ENCODE assay signal across 16 cellular contexts in the genomic region with DNA sequence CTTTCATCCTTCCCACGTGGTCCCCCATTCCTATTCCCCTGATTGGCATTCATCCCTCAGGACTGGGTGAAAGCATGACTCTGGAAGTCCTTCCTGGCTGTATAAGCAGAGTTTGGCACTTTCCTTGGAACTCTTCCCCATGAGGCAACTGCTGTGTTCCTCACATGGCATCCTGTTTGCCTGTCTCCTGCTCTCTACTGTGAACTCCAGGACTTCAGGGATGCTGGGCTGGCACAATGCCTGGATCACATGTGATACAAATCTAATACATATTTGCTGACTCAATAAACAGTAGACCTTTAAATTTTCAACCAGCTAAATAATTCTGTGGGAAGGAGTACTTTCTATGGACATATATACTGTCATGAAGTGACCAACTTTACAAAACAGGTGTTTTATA. TPM values are rescaled to one million over a fixed set of nuclear protein-coding genes. Genes with fewer than 3 reads are reported as not detected.
A peak's percentile ranks its signal among the peaks of the same experiment; 100 is the strongest.
DNase-seq lines count a peak whose midpoint lies in the region; FAIRE-seq and TF ChIP-seq lines count a peak whose summit lies in the region.
"Had no signal": no experiment of that assay in that cellular context is flagged by ENCODE, and none has a peak within 500 bp of the region (broad histone marks: within the 10 kb centered on the region; RNA-seq: fewer than 3 reads in every experiment).

No MANE protein-coding gene starts in this region.

- no peak overlapping the region for H3K27ac ChIP-seq in prostate gland
- H3K27ac ChIP-seq: ovary had no signal

- no peaks in the 10 kb centered on the region for H3K36me3 Mint-ChIP-seq in glutamatergic neuron (ENCODE audit: unreplicated experiment)
- H3K36me3 Mint-ChIP-seq: memory B cell had no signal

- no peak for TF ChIP-seq POLR2A in prostate gland (IDR thresholded peaks at IDR 0.05)

- H3K27me3 ChIP-seq in prostate gland (replicated peaks; ENCODE audit: insufficient read depth), result no peaks in the 10 kb centered on the region
- H3K27me3 ChIP-seq in BE2C, result no peaks in the 10 kb centered on the region
- H3K27me3 ChIP-seq: ovary had no signal

- no peak for FAIRE-seq in D721Med (lab: Jason Lieb, UNC)

- no peaks in the 10 kb centered on the region for H3K4me1 Mint-ChIP-seq in glutamatergic neuron (ENCODE audit: low read depth, unreplicated experiment)

- DNase-seq in EH (ENCODE audit: low read depth), result peak; percentile 82
- DNase-seq in epithelial cell of esophagus (ENCODE audit: low read depth), result peak; percentile 14
- peak; percentile 69 for DNase-seq in prostate gland (ENCODE audit: low spot score)
- DNase-seq in glutamatergic neuron, result no peak
- DNase-seq in D721Med (ENCODE audit: insufficient read length, low spot score), result no peak
- no peak for DNase-seq in BE2C
- DNase-seq in activated gamma-delta T cell (lab: John Stamatoyannopoulos, UW), result no peak
- DNase-seq: activated CD4-positive, CD25-positive, alpha-beta regulatory T cell; activated naive CD8-positive, alpha-beta T cell treated with anti-CD3 and anti-CD28 coated beads, Interleukin-2, amount 50 U/mL, for 24 hours; CD4-positive, alpha-beta memory T cell; effector CD4-positive, alpha-beta T cell; NCI-H1048; ovary; stimulated activated naive CD4-positive, alpha-beta T cell treated with Interleukin-2 at 50 U/mL for 16 hours had no signal

- peaks cover 1% of the 10 kb centered on the region for H3K9me3 Mint-ChIP-seq in glutamatergic neuron (ENCODE audit: unreplicated experiment)
- H3K9me3 Mint-ChIP-seq: activated naive CD8-positive, alpha-beta T cell treated with anti-CD3 and anti-CD28 coated beads, Interleukin-2, amount 50 U/mL, for 24 hours; CD4-positive, alpha-beta memory T cell; memory B cell had no signal

- no peaks in the 10 kb centered on the region for H3K27me3 Mint-ChIP-seq in glutamatergic neuron (ENCODE audit: unreplicated experiment)
- H3K27me3 Mint-ChIP-seq: activated naive CD8-positive, alpha-beta T cell treated with anti-CD3 and anti-CD28 coated beads, Interleukin-2, amount 50 U/mL, for 24 hours; CD4-positive, alpha-beta memory T cell; memory B cell had no signal

- H3K9me3 ChIP-seq in prostate gland (no peaks in the 10 kb centered on the region), BE2C (no peaks in the 10 kb centered on the region)
- H3K9me3 ChIP-seq: ovary had no signal

- no peak overlapping the region for H3K4me3 Mint-ChIP-seq in glutamatergic neuron (ENCODE audit: unreplicated experiment)
- H3K4me3 Mint-ChIP-seq: activated naive CD8-positive, alpha-beta T cell treated with anti-CD3 and anti-CD28 coated beads, Interleukin-2, amount 50 U/mL, for 24 hours; CD4-positive, alpha-beta memory T cell; memory B cell had no signal

- TF ChIP-seq CTCF in epithelial cell of esophagus (IDR thresholded peaks at IDR 0.05; ENCODE audit: insufficient read depth, low read depth, low read length, missing control alignments) (no peak), prostate gland (IDR thresholded peaks at IDR 0.05) (no peak), glutamatergic neuron (IDR thresholded peaks at IDR 0.05; ENCODE audit: partially characterized antibody, unreplicated experiment) (no peak), D721Med (IDR thresholded peaks at IDR 0.05; ENCODE audit: insufficient read depth, missing control alignments) (no peak), BE2C (IDR thresholded peaks at IDR 0.05; ENCODE audit: low read depth, low read length) (no peak)

- H3K4me3 ChIP-seq in epithelial cell of esophagus (ENCODE audit: low read length), result no peak overlapping the region
- no peak overlapping the region for H3K4me3 ChIP-seq in prostate gland
- no peak overlapping the region for H3K4me3 ChIP-seq in BE2C (ENCODE audit: low read depth, low read length)
- H3K4me3 ChIP-seq: ovary had no signal

- H3K36me3 ChIP-seq in prostate gland, result no peaks in the 10 kb centered on the region
- no peaks in the 10 kb centered on the region for H3K36me3 ChIP-seq in BE2C
- H3K36me3 ChIP-seq: ovary had no signal

- H3K27ac Mint-ChIP-seq in glutamatergic neuron (ENCODE audit: unreplicated experiment), result no peak overlapping the region
- H3K27ac Mint-ChIP-seq: activated naive CD8-positive, alpha-beta T cell treated with anti-CD3 and anti-CD28 coated beads, Interleukin-2, amount 50 U/mL, for 24 hours; memory B cell had no signal

- H3K4me1 ChIP-seq in prostate gland (replicated peaks) (peaks cover 15% of the 10 kb centered on the region), BE2C (no peaks in the 10 kb centered on the region; the same call in 1 of the 2 replicates)

- WGBS in prostate gland, result 50% methylated on average over 1 of the region's 1 CpG

- intact Hi-C loops in prostate gland (cut with DNase I), result no loop called here

TF ChIP-seq in PFSK-1, 5 proteins besides CTCF, POLR2A, EP300 and RAD21:
- TF ChIP-seq SIN3A (IDR thresholded peaks at IDR 0.05; ENCODE audit: borderline replicate concordance, insufficient read depth, low read length) (peak; percentile 35; the same call in 1 of the 2 replicates), POLR2AphosphoS5 (IDR thresholded peaks at IDR 0.05; ENCODE audit: low read depth, low read length) (no peak), REST (IDR thresholded peaks at IDR 0.05; ENCODE audit: insufficient read depth in 1 of 2, low read depth in 2 of 2, low read length in 2 of 2) (no peak), FOXP2 (optimal IDR thresholded peaks at IDR 0.05; ENCODE audit: borderline replicate concordance, extremely low read depth, extremely low read length, insufficient read depth) (no peak), TAF1 (IDR thresholded peaks at IDR 0.05; ENCODE audit: borderline replicate concordance, insufficient read depth, low read length) (no peak)

RNA-seq across cellular contexts. Expression of gene EDEM3, which starts 46.8 kb away (rescaled TPM):
- 13.5 TPM for polyA plus RNA-seq in PFSK-1 (2012; ENCODE audit: insufficient read length, low read depth)
- 10 to 100 TPM; 31.1 to 55.3 TPM for total RNA-seq in prostate gland
- 23.6 TPM for total RNA-seq in glutamatergic neuron (ENCODE audit: unreplicated experiment)
- 32.3 TPM for polyA plus RNA-seq in BE2C (2012; ENCODE audit: insufficient read depth, insufficient read length, low read depth)

Comparison
In these comparisons a context has a peak if more than half of its experiments do, and no peak if none do; other contexts are left out.
1. DNase-seq: peak in EH (single experiment), epithelial cell of esophagus (single experiment) and prostate gland (single experiment); none in glutamatergic neuron (single experiment), D721Med (single experiment), BE2C (single experiment) and activated gamma-delta T cell (single experiment).